Comparison of ENCODE assay signal across 15 cellular contexts in genomic region chr22:40329466-40329865, GRCh38. TPM values are rescaled to one million over a fixed set of nuclear protein-coding genes. Genes with fewer than 3 reads are reported as not detected.
A peak's percentile ranks its signal among the peaks of the same experiment; 100 is the strongest.
DNase-seq lines count a peak whose midpoint lies in the region; ATAC-seq and TF ChIP-seq lines count a peak whose summit lies in the region.
"Had no signal": no experiment of that assay in that cellular context is flagged by ENCODE, and none has a peak within 500 bp of the region (broad histone marks: within the 10 kb centered on the region; RNA-seq: fewer than 3 reads in every experiment).

No MANE protein-coding gene starts in this region.

- intact Hi-C loops in activated B cell treated with CpG ODN at 0.5 μM for 24 hours (cut with micrococcal nuclease) = no loop called here

- no peaks in the 10 kb centered on the region for H3K79me2 ChIP-seq in mesendoderm (ENCODE audit: control insufficient read depth, insufficient read depth, low read length)

- TF ChIP-seq EP300 in tibial nerve (IDR thresholded peaks at IDR 0.05) = no peak

- H3K18ac ChIP-seq in mesendoderm (ENCODE audit: low read length) = no peak overlapping the region

- WGBS in mesendoderm (ENCODE audit: extremely low coverage, insufficient coverage, low lambda C conversion rate) = no CpG with 5 or more reads among the region's 9 CpGs
- WGBS in tibial nerve, 2 donors = 77 to 78% methylated on average over 9 of the region's 9 CpGs

- POLR2A ChIA-PET in activated B cell treated with CpG ODN at 0.5 μM for 24 hours (lab: Charles Lee) = no interaction called here

- ATAC-seq in activated B cell treated with CpG ODN at 0.5 μM for 24 hours (ENCODE audit: low read depth) = no peak
- ATAC-seq in HG03159 (IDR thresholded peaks at IDR 0.05; ENCODE audit: unreplicated experiment) = no peak
- ATAC-seq: GM23338, Panc1 had no signal

- H3K4me1 ChIP-seq in mesendoderm (ENCODE audit: control insufficient read depth, low read depth, low read length) (peaks cover 6% of the 10 kb centered on the region), tibial nerve (peaks cover 0 to 51% (median 8%) of the 10 kb centered on the region in 4 donors)

- H3K36me3 ChIP-seq in mesendoderm (ENCODE audit: control insufficient read depth, insufficient read depth, low read length) (no peaks in the 10 kb centered on the region), tibial nerve (peaks cover 0 to 17% (median 0%) of the 10 kb centered on the region in 3 donors)

- H3K4ac ChIP-seq in mesendoderm (ENCODE audit: low read depth, low read length) = no peak overlapping the region

- H3K27ac Mint-ChIP-seq in activated naive CD4-positive, alpha-beta T cell treated with anti-CD3 and anti-CD28 coated beads, Interleukin-2, amount 50 U/mL, for 24 hours = peak overlapping the region; percentile 74
- no peak overlapping the region for H3K27ac Mint-ChIP-seq in activated naive CD4-positive, alpha-beta T cell treated with anti-CD3 and anti-CD28 coated beads, Interleukin-2, amount 10 ng/mL, durations not matched to agents 7 days and 5 days
- H3K27ac Mint-ChIP-seq in activated B cell treated with CpG ODN at 0.5 μM for 24 hours = peak overlapping the region; percentile 30
- H3K27ac Mint-ChIP-seq: GM23338 had no signal

- no peak for TF ChIP-seq CTCF in activated B cell treated with CpG ODN at 0.5 μM for 24 hours (IDR thresholded peaks at IDR 0.05)
- no peak for TF ChIP-seq CTCF in tibial nerve (IDR thresholded peaks at IDR 0.05)

- H3K4me1 Mint-ChIP-seq in activated naive CD4-positive, alpha-beta T cell treated with anti-CD3 and anti-CD28 coated beads, Interleukin-2, amount 50 U/mL, for 24 hours = peaks cover 97% of the 10 kb centered on the region
- peaks cover 98% of the 10 kb centered on the region for H3K4me1 Mint-ChIP-seq in activated naive CD4-positive, alpha-beta T cell treated with anti-CD3 and anti-CD28 coated beads, Interleukin-2, amount 10 ng/mL, durations not matched to agents 7 days and 5 days
- H3K4me1 Mint-ChIP-seq in activated B cell treated with CpG ODN at 0.5 μM for 24 hours = peaks cover 19% of the 10 kb centered on the region

- no peaks in the 10 kb centered on the region for H3K79me1 ChIP-seq in mesendoderm (ENCODE audit: low read length)

- no peak overlapping the region for H2BK5ac ChIP-seq in mesendoderm (ENCODE audit: low read length)

- CTCF ChIA-PET in activated naive CD4-positive, alpha-beta T cell treated with anti-CD3 and anti-CD28 coated beads, Interleukin-2, amount 10 ng/mL, durations not matched to agents 7 days and 5 days (lab: Charles Lee) = no interaction called here
- CTCF ChIA-PET in activated B cell treated with CpG ODN at 0.5 μM for 24 hours (lab: Charles Lee) = interaction anchor here (2.7 kb wide), 1 partner anchor 19 kb away, joined by 11 read pairs; no protein-coding TSS in a partner anchor

- H3K4me2 ChIP-seq in mesendoderm (ENCODE audit: low read length) = no peak overlapping the region
- H3K4me2 ChIP-seq: GM23338 had no signal

- H3K23ac ChIP-seq in mesendoderm (ENCODE audit: low read length) = no peak overlapping the region

- no peak overlapping the region for H2BK15ac ChIP-seq in mesendoderm (replicated peaks; ENCODE audit: low read depth)

- peak overlapping the region; percentile 61 for H3K56ac ChIP-seq in mesendoderm (ENCODE audit: low read length)

- no peak overlapping the region for H4K5ac ChIP-seq in mesendoderm (ENCODE audit: low read length)

- H3K27ac ChIP-seq in mesendoderm (ENCODE audit: low read depth, low read length) (no peak overlapping the region), tibial nerve (peak overlapping the region; percentile 2 to 82 (median 43))

- H3K9ac ChIP-seq in mesendoderm (ENCODE audit: low read length) = no peak overlapping the region

- H3K36me3 Mint-ChIP-seq in activated naive CD4-positive, alpha-beta T cell treated with anti-CD3 and anti-CD28 coated beads, Interleukin-2, amount 50 U/mL, for 24 hours = no peaks in the 10 kb centered on the region
- H3K36me3 Mint-ChIP-seq in activated naive CD4-positive, alpha-beta T cell treated with anti-CD3 and anti-CD28 coated beads, Interleukin-2, amount 10 ng/mL, durations not matched to agents 7 days and 5 days = peaks cover 61% of the 10 kb centered on the region
- H3K36me3 Mint-ChIP-seq in activated B cell treated with CpG ODN at 0.5 μM for 24 hours (ENCODE audit: low read depth) = peaks cover 71% of the 10 kb centered on the region

- no peaks in the 10 kb centered on the region for H3K27me3 ChIP-seq in mesendoderm (ENCODE audit: insufficient read depth, low read length, poor library complexity)
- no peaks in the 10 kb centered on the region for H3K27me3 ChIP-seq in tibial nerve

- H2BK120ac ChIP-seq in mesendoderm (ENCODE audit: low read depth, low read length) = no peak overlapping the region

- H3K4me3 ChIP-seq in mesendoderm (ENCODE audit: low read length) = no peak overlapping the region
- no peak overlapping the region for H3K4me3 ChIP-seq in tibial nerve
- H3K4me3 ChIP-seq: GM23338 had no signal

- no peak for TF ChIP-seq POLR2A in tibial nerve (IDR thresholded peaks at IDR 0.05)

- no peak overlapping the region for H2AK5ac ChIP-seq in mesendoderm (ENCODE audit: low read length)

- H3K27me3 Mint-ChIP-seq in activated naive CD4-positive, alpha-beta T cell treated with anti-CD3 and anti-CD28 coated beads, Interleukin-2, amount 50 U/mL, for 24 hours = no peaks in the 10 kb centered on the region
- H3K27me3 Mint-ChIP-seq in activated naive CD4-positive, alpha-beta T cell treated with anti-CD3 and anti-CD28 coated beads, Interleukin-2, amount 10 ng/mL, durations not matched to agents 7 days and 5 days = no peaks in the 10 kb centered on the region
- H3K27me3 Mint-ChIP-seq in activated B cell treated with CpG ODN at 0.5 μM for 24 hours = no peaks in the 10 kb centered on the region

- no peak overlapping the region for H4K8ac ChIP-seq in mesendoderm (ENCODE audit: low read depth, low read length)

- no peaks in the 10 kb centered on the region for H3K9me3 ChIP-seq in tibial nerve

- DNase-seq in activated naive CD4-positive, alpha-beta T cell treated with anti-CD3 and anti-CD28 coated beads, Interleukin-2, amount 10 ng/mL, durations not matched to agents 7 days and 5 days = no peak
- DNase-seq in activated B cell treated with CpG ODN at 0.5 μM for 24 hours (no peak), mesendoderm (no peak), tibial nerve (ENCODE audit: low spot score in 2 of 2) (no peak), cerebellum (ENCODE audit: low spot score) (no peak), LoVo (ENCODE audit: low spot score) (no peak)
- DNase-seq: NCI-H1092, NCI-H1694 treated with DMSO at 0.1 percent for 48 hours, NCI-H774, Right ventricle myocardium superior had no signal

- H3K4me3 Mint-ChIP-seq in activated naive CD4-positive, alpha-beta T cell treated with anti-CD3 and anti-CD28 coated beads, Interleukin-2, amount 50 U/mL, for 24 hours = no peak overlapping the region
- H3K4me3 Mint-ChIP-seq in activated naive CD4-positive, alpha-beta T cell treated with anti-CD3 and anti-CD28 coated beads, Interleukin-2, amount 10 ng/mL, durations not matched to agents 7 days and 5 days = no peak overlapping the region
- no peak overlapping the region for H3K4me3 Mint-ChIP-seq in activated B cell treated with CpG ODN at 0.5 μM for 24 hours
- H3K4me3 Mint-ChIP-seq: CD14-positive monocyte, GM23338 had no signal

- no peaks in the 10 kb centered on the region for H3K9me3 Mint-ChIP-seq in activated naive CD4-positive, alpha-beta T cell treated with anti-CD3 and anti-CD28 coated beads, Interleukin-2, amount 50 U/mL, for 24 hours
- no peaks in the 10 kb centered on the region for H3K9me3 Mint-ChIP-seq in activated naive CD4-positive, alpha-beta T cell treated with anti-CD3 and anti-CD28 coated beads, Interleukin-2, amount 10 ng/mL, durations not matched to agents 7 days and 5 days
- no peaks in the 10 kb centered on the region for H3K9me3 Mint-ChIP-seq in activated B cell treated with CpG ODN at 0.5 μM for 24 hours
- H3K9me3 Mint-ChIP-seq: CD14-positive monocyte, GM23338 had no signal

RNA-seq across cellular contexts. Expression of gene ADSL, which starts 16.8 kb away (rescaled TPM):
- total RNA-seq in activated B cell treated with CpG ODN at 0.5 μM for 24 hours (102 and 109 TPM in 2 replicates), tibial nerve (10 to 100 TPM; 36.1 to 71.8 (median 58.1) TPM), cerebellum (48.7 TPM)
- polyA plus RNA-seq in mesendoderm (2013, experiment 1 of 2) = 161 TPM
- polyA plus RNA-seq in mesendoderm (2013, experiment 2 of 2) = 161 TPM

RNA-seq across cellular contexts. Expression of gene SGSM3, which starts 40.9 kb away (rescaled TPM):
- total RNA-seq in activated B cell treated with CpG ODN at 0.5 μM for 24 hours (111 and 123 TPM in 2 replicates), tibial nerve (100 to 1,000 TPM in 1 of 4 donors, 10 to 100 TPM in 3; 47.2 to 106 (median 69.2) TPM), cerebellum (32.7 TPM)
- 20.6 TPM for polyA plus RNA-seq in mesendoderm (2013, experiment 1 of 2)
- 24.1 TPM for polyA plus RNA-seq in mesendoderm (2013, experiment 2 of 2)
